25 cellular contexts compared by ENCODE assay signal in the genomic region with DNA sequence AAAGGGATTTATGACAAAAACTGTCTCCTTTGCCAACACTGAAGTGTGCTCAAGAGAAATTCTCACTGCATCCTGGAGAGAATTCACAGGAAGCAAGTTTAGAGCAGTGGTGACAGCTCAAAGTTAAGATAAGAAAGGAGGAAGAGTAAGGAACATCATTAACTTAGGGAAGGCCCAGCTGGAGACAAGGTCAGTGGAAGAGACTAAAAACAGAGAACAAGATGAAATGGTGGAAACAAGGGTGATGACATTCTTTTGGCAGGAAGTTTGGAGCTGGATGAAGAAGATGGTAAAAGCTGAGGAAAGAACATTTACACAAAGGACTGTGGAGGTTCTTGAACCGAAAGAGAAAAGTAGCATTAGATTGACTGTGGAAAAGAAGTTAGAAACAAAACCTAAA.
"Had no signal": no experiment of that assay in that cellular context is flagged by ENCODE, and none has a peak within 500 bp of the region (broad histone marks: within the 10 kb centered on the region; RNA-seq: fewer than 3 reads in every experiment).

No MANE protein-coding gene starts in this region.

- H3K27me3 Mint-ChIP-seq: activated naive CD8-positive, alpha-beta T cell treated with anti-CD3 and anti-CD28 coated beads, Interleukin-2, amount 10 ng/mL, durations not matched to agents 7 days and 5 days; stimulated activated naive CD8-positive, alpha-beta T cell treated with anti-CD3 and anti-CD28 coated beads, Interleukin-15, Interleukin-2, amounts not matched to agents 100 ng/mL and 50 ng/mL, for 24 hours had no signal

- H3K9me3 ChIP-seq: left lung, pancreas, psoas muscle, thyroid gland had no signal

- H3K4me1 ChIP-seq: left lung had no signal

- H3K27ac ChIP-seq: cardiac muscle cell, left lung, pancreas, psoas muscle, thyroid gland, WERI-Rb-1 had no signal

- H3K4me3 ChIP-seq: cardiac muscle cell, left lung, pancreas, psoas muscle, skin epidermis, thyroid gland had no signal

- H3K4me3 Mint-ChIP-seq: activated CD8-positive, alpha-beta T cell treated with anti-CD3 and anti-CD28 coated beads, Interleukin-2, amount 10 ng/mL, durations not matched to agents 7 days and 5 days; activated naive CD8-positive, alpha-beta T cell treated with anti-CD3 and anti-CD28 coated beads, Interleukin-2, amount 10 ng/mL, durations not matched to agents 7 days and 5 days; immature natural killer cell; nephron progenitor cell; stimulated activated naive CD8-positive, alpha-beta T cell treated with anti-CD3 and anti-CD28 coated beads, Interleukin-15, Interleukin-2, amounts not matched to agents 100 ng/mL and 50 ng/mL, for 24 hours had no signal

- H3K27me3 ChIP-seq: cardiac muscle cell, left lung, pancreas, thyroid gland had no signal

- H3K36me3 ChIP-seq: cardiac muscle cell, left lung, pancreas, thyroid gland, WERI-Rb-1 had no signal

- ATAC-seq: activated CD8-positive, alpha-beta T cell treated with anti-CD3 and anti-CD28 coated beads, Interleukin-2, amount 10 ng/mL, durations not matched to agents 7 days and 5 days; esophagus mucosa; left lung; pancreas; psoas muscle; SK-N-SH treated with all-trans-retinoic acid at 6 μM for 48 hours had no signal

- DNase-seq: activated CD4-positive, alpha-beta T cell treated with anti-CD3 and anti-CD28 coated beads, Interleukin-2, amount 50 U/mL, for 1 hour; activated CD4-positive, CD25-positive, alpha-beta regulatory T cell treated with anti-CD3 and anti-CD28 coated beads, Interleukin-2, amount 50 U/mL, for 72 hours; activated CD8-positive, alpha-beta T cell treated with anti-CD3 and anti-CD28 coated beads, Interleukin-2, amount 10 ng/mL, durations not matched to agents 7 days and 5 days; activated gamma-delta T cell treated with Interleukin-2 at 50 U/mL for 16 hours; activated naive CD8-positive, alpha-beta T cell treated with anti-CD3 and anti-CD28 coated beads, Interleukin-2, amount 10 ng/mL, durations not matched to agents 7 days and 5 days; activated T-cell treated with anti-CD3 and anti-CD28 coated beads, Interleukin-2, amount 50 U/mL, for 1 hour; amygdala; dermis blood vessel endothelial cell; effector memory CD4-positive, alpha-beta T cell; foreskin fibroblast; immature natural killer cell; left lung; nephron progenitor cell; pancreas; psoas muscle; right cardiac atrium; stimulated activated CD4-positive, alpha-beta T cell treated with anti-CD3 and anti-CD28 coated beads, Interleukin-1b, Interleukin-23, amount 100 ng/mL, for 48 hours; substantia nigra; thyroid gland; WERI-Rb-1 had no signal

- H3K27ac Mint-ChIP-seq: activated CD8-positive, alpha-beta T cell treated with anti-CD3 and anti-CD28 coated beads, Interleukin-2, amount 10 ng/mL, durations not matched to agents 7 days and 5 days; activated naive CD8-positive, alpha-beta T cell treated with anti-CD3 and anti-CD28 coated beads, Interleukin-2, amount 10 ng/mL, durations not matched to agents 7 days and 5 days; nephron progenitor cell; stimulated activated naive CD8-positive, alpha-beta T cell treated with anti-CD3 and anti-CD28 coated beads, Interleukin-15, Interleukin-2, amounts not matched to agents 100 ng/mL and 50 ng/mL, for 24 hours had no signal
